ENCODE assay signal across 8 cellular contexts in genomic region chr18:55779461-55779710, GRCh38.
DNase-seq lines count a peak whose midpoint lies in the region; ATAC-seq and TF ChIP-seq lines count a peak whose summit lies in the region.

No MANE protein-coding gene starts in this region.

- TF ChIP-seq CTCF in RWPE2 (IDR thresholded peaks at IDR 0.05; ENCODE audit: poor library complexity, severe bottlenecking) (no peak), heart right ventricle (IDR thresholded peaks at IDR 0.05) (no peak)

- H3K4me3 ChIP-seq in RWPE2 (ENCODE audit: severe bottlenecking) (peak overlapping the region; percentile 31), heart right ventricle (peak overlapping the region; percentile 57 to 74 (median 68))

- 4 to 11% methylated on average over 8 of the region's 8 CpGs for WGBS in heart right ventricle, 2 donors

- intact Hi-C loops in heart right ventricle (cut with DNase I) (loop anchor here in 6 of 10 donors (1.0 to 10.0 kb wide), 12 partner anchors 47 to 675 kb away; partner anchors contain the start of gene TCF4 (in 1 of the 6)), sciatic nerve (cut with DNase I) (no loop called here)

- H3K27ac ChIP-seq in RWPE2 (ENCODE audit: poor library complexity, severe bottlenecking), result no peak overlapping the region
- peak overlapping the region; percentile 85 to 97 (median 93) for H3K27ac ChIP-seq in heart right ventricle

- H3K36me3 ChIP-seq in RWPE2 (ENCODE audit: low read depth), result no peaks in the 10 kb centered on the region
- H3K36me3 ChIP-seq in heart right ventricle, result no peaks in the 10 kb centered on the region

- peak; percentile 22 for ATAC-seq in GM18867 (IDR thresholded peaks at IDR 0.05; ENCODE audit: unreplicated experiment)
- no peak for ATAC-seq in RWPE2 (ENCODE audit: low read depth)
- ATAC-seq in heart right ventricle, result peak in 7 of 8 donors; percentile 18 to 58 (median 34)
- peak; percentile 21 for ATAC-seq in sciatic nerve
- no peak for ATAC-seq in GM18502 (IDR thresholded peaks at IDR 0.05; ENCODE audit: poor library complexity, unreplicated experiment)
- ATAC-seq in GM19463 (IDR thresholded peaks at IDR 0.05; ENCODE audit: unreplicated experiment), result no peak

- H3K9me3 ChIP-seq in RWPE2 (ENCODE audit: severe bottlenecking), result no peaks in the 10 kb centered on the region
- no peaks in the 10 kb centered on the region for H3K9me3 ChIP-seq in heart right ventricle

- no peak for DNase-seq in RWPE2 (ENCODE audit: low spot score)
- peak; percentile 31 to 43 for DNase-seq in heart right ventricle
- DNase-seq in sciatic nerve (ENCODE audit: low spot score), result no peak
- no peak for DNase-seq in NCI-H1930 (lab: John Stamatoyannopoulos, UW)
- no peak for DNase-seq in activated gamma-delta T cell (lab: John Stamatoyannopoulos, UW)

- no peaks in the 10 kb centered on the region for H3K27me3 ChIP-seq in RWPE2 (ENCODE audit: insufficient read depth, poor library complexity, severe bottlenecking)
- H3K27me3 ChIP-seq in heart right ventricle, result peaks cover 0 to 8% (median 0%) of the 10 kb centered on the region in 7 donors

- H3K4me1 ChIP-seq in RWPE2 (ENCODE audit: insufficient read depth, poor library complexity, severe bottlenecking) (no peaks in the 10 kb centered on the region), heart right ventricle (peaks cover 0 to 45% (median 30%) of the 10 kb centered on the region in 9 donors)

Comparison
In these comparisons a context has a peak if more than half of its experiments do, and no peak if none do; other contexts are left out.
1. ATAC-seq: peak in GM18867 (single experiment), heart right ventricle (7 of 8) and sciatic nerve (single experiment); none in RWPE2 (single experiment), GM18502 (single experiment) and GM19463 (single experiment).
2. DNase-seq: peak in heart right ventricle (2 of 2); none in RWPE2 (single experiment), sciatic nerve (single experiment), NCI-H1930 (0 of 2) and activated gamma-delta T cell (single experiment).